Comparison of ENCODE assay signal across 7 cellular contexts in genomic region chr1:64934115-64934880, GRCh38. TPM values are rescaled to one million over a fixed set of nuclear protein-coding genes. Genes with fewer than 3 reads are reported as not detected.
DNase-seq lines count a peak whose midpoint lies in the region; ATAC-seq and TF ChIP-seq lines count a peak whose summit lies in the region.

No MANE protein-coding gene starts in this region.

- peak; percentile 80 for DNase-seq in HT1080 (ENCODE audit: low read depth)
- peak in 5 of 7 donors; percentile 21 to 42 (median 35) for DNase-seq in adrenal gland
- peak; percentile 59 for DNase-seq in islet precursor cell
- DNase-seq in thoracic aorta (ENCODE audit: low spot score): no peak
- no peak for DNase-seq in midbrain (lab: John Stamatoyannopoulos, UW)
- no peak for DNase-seq in effector CD4-positive, alpha-beta T cell
- DNase-seq in activated CD4-positive, alpha-beta T cell treated with anti-CD3 and anti-CD28 coated beads, Interleukin-2, amount 10 ng/mL, durations not matched to agents 7 days and 5 days: no peak

- no peak for TF ChIP-seq POLR2A in adrenal gland (IDR thresholded peaks at IDR 0.05)

- H3K9me3 Mint-ChIP-seq in activated CD4-positive, alpha-beta T cell treated with anti-CD3 and anti-CD28 coated beads, Interleukin-2, amount 10 ng/mL, durations not matched to agents 7 days and 5 days: peaks cover 5% of the 10 kb centered on the region

- H3K4me1 Mint-ChIP-seq in activated CD4-positive, alpha-beta T cell treated with anti-CD3 and anti-CD28 coated beads, Interleukin-2, amount 10 ng/mL, durations not matched to agents 7 days and 5 days: peaks cover 59% of the 10 kb centered on the region

- intact Hi-C loops in adrenal gland (cut with DNase I): no loop called here

- H3K9me3 ChIP-seq in adrenal gland (replicated peaks in 1 of 3) (no peaks in the 10 kb centered on the region), thoracic aorta (no peaks in the 10 kb centered on the region)

- no peak overlapping the region for H3K27ac Mint-ChIP-seq in activated CD4-positive, alpha-beta T cell treated with anti-CD3 and anti-CD28 coated beads, Interleukin-2, amount 10 ng/mL, durations not matched to agents 7 days and 5 days

- H3K36me3 Mint-ChIP-seq in activated CD4-positive, alpha-beta T cell treated with anti-CD3 and anti-CD28 coated beads, Interleukin-2, amount 10 ng/mL, durations not matched to agents 7 days and 5 days (ENCODE audit: low read depth): peaks cover 43% of the 10 kb centered on the region

- H3K4me3 ChIP-seq in adrenal gland (peak overlapping the region in 1 of 4 donors; percentile 5), thoracic aorta (peak overlapping the region; percentile 38)

- no peaks in the 10 kb centered on the region for H3K36me3 ChIP-seq in adrenal gland (replicated peaks in 1 of 2)
- H3K36me3 ChIP-seq in thoracic aorta: no peaks in the 10 kb centered on the region

- TF ChIP-seq CTCF in adrenal gland (IDR thresholded peaks at IDR 0.05) (no peak), thoracic aorta (IDR thresholded peaks at IDR 0.05) (no peak)

- 46 to 50% (median 47%) methylated on average over 9 of the region's 9 CpGs for WGBS in adrenal gland, 4 donors

- POLR2A ChIA-PET in activated CD4-positive, alpha-beta T cell treated with anti-CD3 and anti-CD28 coated beads, Interleukin-2, amount 10 ng/mL, durations not matched to agents 7 days and 5 days (lab: Charles Lee): no interaction called here

- H3K27ac ChIP-seq in adrenal gland (peak overlapping the region in 4 of 5 donors; percentile 67 to 83 (median 78)), thoracic aorta (peak overlapping the region; percentile 75 to 80)

- H3K4me3 Mint-ChIP-seq in activated CD4-positive, alpha-beta T cell treated with anti-CD3 and anti-CD28 coated beads, Interleukin-2, amount 10 ng/mL, durations not matched to agents 7 days and 5 days: no peak overlapping the region

- H3K27me3 ChIP-seq in adrenal gland: no peaks in the 10 kb centered on the region
- no peaks in the 10 kb centered on the region for H3K27me3 ChIP-seq in thoracic aorta (replicated peaks; ENCODE audit: insufficient read depth)

- no peaks in the 10 kb centered on the region for H3K27me3 Mint-ChIP-seq in activated CD4-positive, alpha-beta T cell treated with anti-CD3 and anti-CD28 coated beads, Interleukin-2, amount 10 ng/mL, durations not matched to agents 7 days and 5 days

- ATAC-seq in thoracic aorta (ENCODE audit: insufficient number of reproducible peaks, low FRiP score, low read depth): no peak

- H3K4me1 ChIP-seq in adrenal gland (replicated peaks in 1 of 2) (peaks cover 29 to 50% of the 10 kb centered on the region in 2 donors), thoracic aorta (ENCODE audit: control insufficient read depth in 1 of 2, low read depth in 2 of 2) (peaks cover 22 to 31% of the 10 kb centered on the region in 2 donors)

- CTCF ChIA-PET in activated CD4-positive, alpha-beta T cell treated with anti-CD3 and anti-CD28 coated beads, Interleukin-2, amount 10 ng/mL, durations not matched to agents 7 days and 5 days (lab: Charles Lee): interaction anchor here (0.9 to 1.0 kb wide), 2 partner anchors 12 to 47 kb away, joined by 3 read pairs; no protein-coding TSS in a partner anchor

RNA-seq across cellular contexts. Expression of gene JAK1, which starts 32.1 kb away (rescaled TPM):
- total RNA-seq in HT1080 (2014; rRNA removed; shearing (Covaris generic)): 50.0 and 55.3 TPM in 2 replicates
- polyA plus RNA-seq in HT1080 (2015; cell fraction: cytosol; rRNA removed): 37.9 and 49.2 TPM in 2 replicates
- polyA plus RNA-seq in HT1080 (2015; cell fraction: nucleus; rRNA removed): 68.8 and 98.1 TPM in 2 replicates
- 100 to 1,000 TPM in 5 of 8 donors, 10 to 100 TPM in 3; 58.0 to 155 (median 114) TPM for total RNA-seq in adrenal gland
- 10 to 100 TPM; 23.4 to 59.5 (median 32.9) TPM for polyA plus RNA-seq in adrenal gland
- 100 to 1,000 TPM; 113 to 115 TPM for total RNA-seq in thoracic aorta
- 100 to 1,000 TPM; 198 to 212 TPM for total RNA-seq in activated CD4-positive, alpha-beta T cell treated with anti-CD3 and anti-CD28 coated beads, Interleukin-2, amount 10 ng/mL, durations not matched to agents 7 days and 5 days

Comparison
In these comparisons a context has a peak if more than half of its experiments do, and no peak if none do; other contexts are left out.
1. DNase-seq: peak in HT1080 (single experiment), adrenal gland (5 of 7) and islet precursor cell (single experiment); none in thoracic aorta (single experiment), midbrain (single experiment), effector CD4-positive, alpha-beta T cell (single experiment) and activated CD4-positive, alpha-beta T cell treated with anti-CD3 and anti-CD28 coated beads, Interleukin-2, amount 10 ng/mL, durations not matched to agents 7 days and 5 days (single experiment).